ENCODE assay signal across 8 cellular contexts in the genomic region with DNA sequence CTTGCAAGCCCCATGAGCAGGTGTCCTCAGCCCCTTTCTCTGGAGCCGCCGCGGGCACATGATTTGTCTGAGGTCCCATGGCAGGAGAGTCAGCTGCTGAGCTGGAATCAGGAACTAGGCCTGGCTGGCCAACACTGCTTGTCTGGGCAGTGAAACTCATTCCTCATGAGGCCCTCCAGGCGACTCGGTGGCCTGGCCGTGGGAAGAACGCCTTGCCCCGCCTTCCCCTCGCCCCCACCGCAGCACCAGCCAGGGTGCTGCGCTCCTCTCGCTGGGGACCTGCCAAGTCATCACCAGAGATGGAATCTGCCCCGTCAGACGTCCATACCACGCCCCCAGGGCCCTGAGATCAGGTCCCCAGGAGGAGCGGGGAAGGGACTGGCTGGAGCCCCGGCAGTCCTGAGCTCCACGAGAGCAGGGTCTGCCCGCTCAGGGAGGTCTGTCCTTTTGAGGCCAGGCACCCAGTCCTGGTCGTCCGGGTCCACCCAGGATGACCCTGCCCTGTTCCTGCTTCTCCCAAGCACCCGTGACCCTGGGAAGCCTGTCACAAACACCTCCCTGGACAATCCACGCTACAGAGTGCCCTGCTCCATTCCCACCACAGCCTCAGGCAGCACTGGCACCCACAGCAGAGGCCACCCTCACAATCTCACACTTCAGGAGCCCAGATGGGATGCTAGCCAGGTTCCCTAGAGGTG.
DNase-seq lines count a peak whose midpoint lies in the region; ATAC-seq, FAIRE-seq and TF ChIP-seq lines count a peak whose summit lies in the region.
"Not testable (repeated sequence)": the region's sequence is repeated elsewhere in the genome, so short reads cannot be mapped to it uniquely, and the experiment has no call there.

No MANE protein-coding gene starts in this region.

- in situ Hi-C loops in GM12878 (cut with MboI): not testable (repeated sequence)

- not testable (repeated sequence) for FAIRE-seq in GM12878 (lab: Jason Lieb, UNC)

- H3K9me3 ChIP-seq in CD4-positive, alpha-beta memory T cell (ENCODE audit: control insufficient read depth in 1 of 2, low read length in 2 of 2); GM12878 (replicated peaks; ENCODE audit: control insufficient read depth, insufficient read depth, low read length); spleen: not testable (repeated sequence)

- CTCF ChIA-PET in CD4-positive, alpha-beta memory T cell (lab: Charles Lee; ENCODE audit: partially characterized antibody); activated CD4-positive, alpha-beta memory T cell treated with anti-CD3 and anti-CD28 coated beads, Interleukin-2, amount 10 ng/mL, durations not matched to agents 7 days and 5 days (lab: Charles Lee); GM12878 (lab: Yijun Ruan, JAX): not testable (repeated sequence)

- H2AFZ ChIP-seq in GM12878 (ENCODE audit: control insufficient read depth, low read depth, low read length): not testable (repeated sequence)

- H3K27me3 ChIP-seq in CD4-positive, alpha-beta memory T cell (ENCODE audit: insufficient read depth, low read length); GM12878 (replicated peaks in 1 of 2; ENCODE audit: control insufficient read depth in 2 of 2, insufficient read depth in 2 of 2, low read length in 1 of 2); spleen (replicated peaks in 1 of 7): not testable (repeated sequence)

- BruUV-seq in GM12878 (replicated peaks; lab: Mats Ljungman, UMichigan): not testable (repeated sequence)

- H3K4me1 ChIP-seq in CD4-positive, alpha-beta memory T cell (ENCODE audit: insufficient read depth, low read length); GM12878 (ENCODE audit: control insufficient read depth, insufficient read depth, low read length): not testable (repeated sequence)
- H3K4me1 ChIP-seq in spleen: peaks cover 0 to 11% (median 0%) of the 10 kb centered on the region in 6 donors

- not testable (repeated sequence) for H3K36me3 ChIP-seq in CD4-positive, alpha-beta memory T cell (ENCODE audit: insufficient read depth, low read length); GM12878 (ENCODE audit: control insufficient read depth in 2 of 2, insufficient read depth in 2 of 2, low read length in 1 of 2); spleen

- H3K4me1 Mint-ChIP-seq in CD4-positive, alpha-beta memory T cell: peaks cover 6 to 14% (median 10%) of the 10 kb centered on the region in 4 donors
- not testable (repeated sequence) for H3K4me1 Mint-ChIP-seq in activated CD4-positive, alpha-beta memory T cell treated with anti-CD3 and anti-CD28 coated beads, Interleukin-2, amount 10 ng/mL, durations not matched to agents 7 days and 5 days

- WGBS in GM12878 (ENCODE audit: insufficient coverage, insufficient replicate concordance, low lambda C conversion rate, missing lambda C conversion rate): 43% methylated on average over 4 of the region's 23 CpGs
- WGBS in spleen, 5 donors: 65 to 100% (median 87%) methylated on average over 2 to 5 of the region's 23 CpGs; no CpG with 5 or more reads in 1 of the 5 donors

- not testable (repeated sequence) for H3K9me3 Mint-ChIP-seq in CD4-positive, alpha-beta memory T cell; activated CD4-positive, alpha-beta memory T cell treated with anti-CD3 and anti-CD28 coated beads, Interleukin-2, amount 10 ng/mL, durations not matched to agents 7 days and 5 days

- peak in 1 of 5 donors; percentile 4 for DNase-seq in CD4-positive, alpha-beta memory T cell
- not testable (repeated sequence) for DNase-seq in activated CD4-positive, alpha-beta memory T cell treated with anti-CD3 and anti-CD28 coated beads, Interleukin-2, amount 10 ng/mL, durations not matched to agents 7 days and 5 days; GM12878 (ENCODE audit: low read depth, low spot score)
- DNase-seq in left colon (peak; percentile 5 to 14), spleen (peak; percentile 73)

- not testable (repeated sequence) for TF ChIP-seq EP300 in GM12878 (IDR thresholded peaks at IDR 0.05; ENCODE audit: borderline replicate concordance in 1 of 2, control insufficient read depth in 1 of 2, low read depth in 2 of 2, low read length in 2 of 2)

- not testable (repeated sequence) for H3K9ac ChIP-seq in GM12878 (ENCODE audit: control insufficient read depth, insufficient read depth, low read length)

- not testable (repeated sequence) for TF ChIP-seq RAD21 in GM12878 (IDR thresholded peaks at IDR 0.05; ENCODE audit: insufficient read depth, low read depth, low read length)

- H3K27me3 Mint-ChIP-seq in CD4-positive, alpha-beta memory T cell; activated CD4-positive, alpha-beta memory T cell treated with anti-CD3 and anti-CD28 coated beads, Interleukin-2, amount 10 ng/mL, durations not matched to agents 7 days and 5 days: not testable (repeated sequence)

- peak; percentile 45 for ATAC-seq in GM19452 (IDR thresholded peaks at IDR 0.05; ENCODE audit: unreplicated experiment)
- peak; percentile 27 for ATAC-seq in HG02852 (IDR thresholded peaks at IDR 0.05; ENCODE audit: unreplicated experiment)
- peak; percentile 22 for ATAC-seq in HG03571 (IDR thresholded peaks at IDR 0.05; ENCODE audit: unreplicated experiment)
- peak; percentile 44 for ATAC-seq in GM12878
- ATAC-seq in left colon: peak; percentile 16

- not testable (repeated sequence) for H3K4me3 ChIP-seq in CD4-positive, alpha-beta memory T cell (ENCODE audit: low read length in 2 of 2); GM12878; spleen

- not testable (repeated sequence) for H4K20me1 ChIP-seq in GM12878 (ENCODE audit: control insufficient read depth, insufficient read depth)

- H3K36me3 Mint-ChIP-seq in CD4-positive, alpha-beta memory T cell; activated CD4-positive, alpha-beta memory T cell treated with anti-CD3 and anti-CD28 coated beads, Interleukin-2, amount 10 ng/mL, durations not matched to agents 7 days and 5 days (ENCODE audit: low read depth): not testable (repeated sequence)

- peak overlapping the region in 3 of 8 donors; percentile 21 to 73 (median 52) for H3K4me3 Mint-ChIP-seq in CD4-positive, alpha-beta memory T cell
- not testable (repeated sequence) for H3K4me3 Mint-ChIP-seq in activated CD4-positive, alpha-beta memory T cell treated with anti-CD3 and anti-CD28 coated beads, Interleukin-2, amount 10 ng/mL, durations not matched to agents 7 days and 5 days

- intact Hi-C loops in CD4-positive, alpha-beta memory T cell (cut with micrococcal nuclease); GM12878 (cut with micrococcal nuclease; ENCODE audit: unreplicated experiment); left colon (cut with DNase I, micrococcal nuclease); spleen (cut with DNase I; ENCODE audit: low total_unique reads): not testable (repeated sequence)

- not testable (repeated sequence) for H3K27ac ChIP-seq in CD4-positive, alpha-beta memory T cell (ENCODE audit: low read depth, low read length)
- peak overlapping the region; percentile 72 for H3K27ac ChIP-seq in GM12878 (ENCODE audit: control insufficient read depth, insufficient read depth)
- H3K27ac ChIP-seq in spleen: peak overlapping the region in 5 of 8 donors; percentile 54 to 86 (median 77)

- not testable (repeated sequence) for TF ChIP-seq CTCF in GM12878 (IDR thresholded peaks at IDR 0.05 in 2 of 3, conservative IDR thresholded peaks at IDR 0.05 in 1 of 3; ENCODE audit: control insufficient read depth in 2 of 3, extremely low read depth in 1 of 3, insufficient read depth in 1 of 3, low read depth in 3 of 3, low read length in 3 of 3); spleen (IDR thresholded peaks at IDR 0.05 in 8 of 11, conservative IDR thresholded peaks at IDR 0.05 in 3 of 11)

- POLR2A ChIA-PET in CD4-positive, alpha-beta memory T cell (lab: Charles Lee; ENCODE audit: partially characterized antibody); activated CD4-positive, alpha-beta memory T cell treated with anti-CD3 and anti-CD28 coated beads, Interleukin-2, amount 10 ng/mL, durations not matched to agents 7 days and 5 days (lab: Charles Lee); GM12878 (lab: Charles Lee): not testable (repeated sequence)

- H3K4me2 ChIP-seq in GM12878 (ENCODE audit: control insufficient read depth, insufficient read depth): not testable (repeated sequence)

- peak overlapping the region; percentile 77 to 95 (median 93) for H3K27ac Mint-ChIP-seq in CD4-positive, alpha-beta memory T cell
- peak overlapping the region; percentile 92 for H3K27ac Mint-ChIP-seq in activated CD4-positive, alpha-beta memory T cell treated with anti-CD3 and anti-CD28 coated beads, Interleukin-2, amount 10 ng/mL, durations not matched to agents 7 days and 5 days

- not testable (repeated sequence) for H3K79me2 ChIP-seq in GM12878 (ENCODE audit: control insufficient read depth, insufficient read depth, low read length)

- TF ChIP-seq POLR2A in GM12878 (IDR thresholded peaks at IDR 0.05; ENCODE audit: low read depth, low read length); spleen (IDR thresholded peaks at IDR 0.05): not testable (repeated sequence)

- SMC1A ChIA-PET in GM12878 (lab: Charles Lee; ENCODE audit: uncharacterized antibody, unreplicated experiment): not testable (repeated sequence)

- RAD21 ChIA-PET in GM12878 (lab: Charles Lee; ENCODE audit: unreplicated experiment): not testable (repeated sequence)

TF ChIP-seq in GM12878, 131 proteins besides CTCF, POLR2A, EP300 and RAD21:
- TF ChIP-seq BACH1 (IDR thresholded peaks at IDR 0.05; ENCODE audit: borderline replicate concordance): peak; percentile 34; the same call in 1 of the 2 replicates
